Comparison of ENCODE assay signal across 9 cellular contexts in the genomic region with DNA sequence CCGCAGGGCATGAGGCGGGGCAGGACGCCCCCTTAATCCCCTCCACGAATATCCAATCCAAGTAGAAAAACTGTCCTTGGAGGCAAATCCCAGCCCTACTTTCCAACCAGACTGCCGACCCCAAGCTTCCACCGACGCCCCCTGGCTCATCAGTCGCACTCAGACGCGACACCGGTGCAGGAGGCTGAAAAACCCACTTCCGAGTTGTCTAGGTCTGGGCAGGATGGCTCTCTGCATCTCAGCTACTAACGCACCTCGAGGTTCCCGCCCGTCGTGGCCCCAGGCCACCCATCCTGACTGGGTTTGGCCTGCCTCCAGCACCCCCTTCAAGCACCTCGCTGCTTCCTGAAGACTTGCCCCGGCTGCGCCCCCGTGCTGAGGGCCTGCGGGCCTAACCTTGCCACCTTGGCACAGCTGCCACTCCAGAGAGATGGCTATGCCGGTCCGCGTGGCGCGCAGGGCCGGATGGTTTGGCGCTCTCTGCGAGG. TPM values are rescaled to one million over a fixed set of nuclear protein-coding genes. Genes with fewer than 3 reads are reported as not detected.
DNase-seq lines count a peak whose midpoint lies in the region; ATAC-seq, FAIRE-seq and TF ChIP-seq lines count a peak whose summit lies in the region.
"Had no signal": no experiment of that assay in that cellular context is flagged by ENCODE, and none has a peak within 500 bp of the region (broad histone marks: within the 10 kb centered on the region; RNA-seq: fewer than 3 reads in every experiment).

No MANE protein-coding gene starts in this region.

- H3K4me2 ChIP-seq in A549: peak overlapping the region; percentile 100
- peak overlapping the region; percentile 44 for H3K4me2 ChIP-seq in neural cell (ENCODE audit: low read length)

- TF ChIP-seq CTCF in A549 (IDR thresholded peaks at IDR 0.05) (no peak), Peyer's patch (IDR thresholded peaks at IDR 0.05) (no peak), esophagus squamous epithelium (IDR thresholded peaks at IDR 0.05) (no peak), neural cell (IDR thresholded peaks at IDR 0.05; ENCODE audit: poor library complexity, severe bottlenecking) (peak; percentile 37)
- TF ChIP-seq CTCF in CD4-positive, alpha-beta T cell (IDR thresholded peaks at IDR 0.05): no peak

- intact Hi-C loops in esophagus squamous epithelium (cut with DNase I) (no loop called here), head of caudate nucleus (cut with DNase I) (no loop called here)
- intact Hi-C loops in CD4-positive, alpha-beta T cell (cut with DNase I, micrococcal nuclease): no loop called here

- WGBS in A549 (ENCODE audit: missing lambda C conversion rate): 76% methylated on average over 30 of the region's 30 CpGs
- 11% methylated on average over 9 of the region's 30 CpGs; no CpG with 5 or more reads in 1 of the 2 donors for WGBS in esophagus squamous epithelium, 2 donors

- H3K9me3 ChIP-seq in A549: no peaks in the 10 kb centered on the region
- no peaks in the 10 kb centered on the region for H3K9me3 ChIP-seq in Peyer's patch
- H3K9me3 ChIP-seq in esophagus squamous epithelium: no peaks in the 10 kb centered on the region
- no peaks in the 10 kb centered on the region for H3K9me3 ChIP-seq in neural cell (ENCODE audit: low read length)
- H3K9me3 ChIP-seq in CD4-positive, alpha-beta T cell (ENCODE audit: control insufficient read depth, low read length): no peaks in the 10 kb centered on the region

- TF ChIP-seq RAD21 in A549 (conservative IDR thresholded peaks at IDR 0.05 in 1 of 2, IDR thresholded peaks at IDR 0.05 in 1 of 2): no peak
- no peak for TF ChIP-seq RAD21 in neural cell (conservative IDR thresholded peaks at IDR 0.05)

- no peaks in the 10 kb centered on the region for H3F3A ChIP-seq in neural cell (ENCODE audit: insufficient read depth, low read length, poor library complexity, severe bottlenecking)

- H4K20me1 ChIP-seq in neural cell (ENCODE audit: insufficient read depth): no peaks in the 10 kb centered on the region

- H3K4me3 ChIP-seq in A549 (peak overlapping the region; percentile 54; the same call in 2 of the 3 replicates), Peyer's patch (peak overlapping the region in 3 of 4 donors; percentile 34 to 58 (median 45)), esophagus squamous epithelium (peak overlapping the region; percentile 63 to 90 (median 78)), neural cell (ENCODE audit: low read length) (peak overlapping the region; percentile 90)

- ATAC-seq in A549: peak; percentile 3 to 9; a peak in 3 of 6 replicates
- no peak for ATAC-seq in CD4-positive, alpha-beta T cell (ENCODE audit: poor library complexity)

- H2AFZ ChIP-seq in neural cell (ENCODE audit: low read depth, low read length): peak overlapping the region; percentile 45

- H3K9me2 ChIP-seq in neural cell (ENCODE audit: insufficient read depth, low read length): no peaks in the 10 kb centered on the region

- no peak overlapping the region for H3K27ac ChIP-seq in A549
- H3K27ac ChIP-seq in Peyer's patch: peak overlapping the region; percentile 27 to 82 (median 60)
- H3K27ac ChIP-seq in esophagus squamous epithelium: peak overlapping the region; percentile 89 to 98 (median 94)
- H3K27ac ChIP-seq in neural cell (ENCODE audit: low read length): peak overlapping the region; percentile 45
- no peak overlapping the region for H3K27ac ChIP-seq in CD4-positive, alpha-beta T cell (ENCODE audit: low read depth, low read length)

- no peaks in the 10 kb centered on the region for H3K36me3 Mint-ChIP-seq in CD4-positive, alpha-beta T cell (ENCODE audit: low read depth)

- peaks cover 5% of the 10 kb centered on the region for H3K4me1 Mint-ChIP-seq in CD4-positive, alpha-beta T cell (ENCODE audit: low read depth)

- no peak overlapping the region for H3K27ac Mint-ChIP-seq in CD4-positive, alpha-beta T cell

- H3K9me3 Mint-ChIP-seq in CD4-positive, alpha-beta T cell: no peaks in the 10 kb centered on the region

- POLR2A ChIA-PET in A549 (lab: Yijun Ruan, JAX): no interaction called here
- POLR2A ChIA-PET in CD4-positive, alpha-beta T cell (lab: Charles Lee): no interaction called here

- peak overlapping the region; percentile 80 for H3K9ac ChIP-seq in neural cell (ENCODE audit: low read length)

- FAIRE-seq in A549 (lab: Jason Lieb, UNC): no peak

- H3K27me3 ChIP-seq in Peyer's patch (peaks cover 0 to 7% of the 10 kb centered on the region in 2 donors), esophagus squamous epithelium (peaks cover 0 to 36% (median 0%) of the 10 kb centered on the region in 4 donors), neural cell (ENCODE audit: insufficient read depth, low read depth, low read length) (no peaks in the 10 kb centered on the region)
- H3K27me3 ChIP-seq in CD4-positive, alpha-beta T cell (ENCODE audit: control insufficient read depth, insufficient read depth, low read length): peaks cover 54% of the 10 kb centered on the region

- CTCF ChIA-PET in A549 (lab: Yijun Ruan, JAX): interaction anchor here (1.0 to 2.4 kb wide), 2 partner anchors 14 to 36 kb away, joined by 3 to 12 read pairs; no protein-coding TSS in a partner anchor
- CTCF ChIA-PET in CD4-positive, alpha-beta T cell (lab: Charles Lee): no interaction called here

- peaks cover 97% of the 10 kb centered on the region for H3K79me2 ChIP-seq in neural cell (replicated peaks; ENCODE audit: insufficient read depth, low read length)

- TF ChIP-seq POLR2A in A549 (IDR thresholded peaks at IDR 0.05; ENCODE audit: low read length): no peak
- TF ChIP-seq POLR2A in Peyer's patch (IDR thresholded peaks at IDR 0.05): no peak
- no peak for TF ChIP-seq POLR2A in esophagus squamous epithelium (IDR thresholded peaks at IDR 0.05)
- no peak for TF ChIP-seq POLR2A in erythroblast (IDR thresholded peaks at IDR 0.05; ENCODE audit: low read length)

- TF ChIP-seq EP300 in A549 (IDR thresholded peaks at IDR 0.05): no peak
- no peak for TF ChIP-seq EP300 in neural cell (conservative IDR thresholded peaks at IDR 0.05; ENCODE audit: poor library complexity, severe bottlenecking)

- no peak for DNase-seq in A549 (ENCODE audit: low read depth in 1 of 2, low spot score in 1 of 2)
- no peak for DNase-seq in Peyer's patch
- no peak for DNase-seq in esophagus squamous epithelium (lab: John Stamatoyannopoulos, UW)
- DNase-seq in DMS153 treated with DMSO at 0.1 percent for 48 hours (lab: John Stamatoyannopoulos, UW; ENCODE audit: unreplicated experiment): no peak
- DNase-seq in head of caudate nucleus: no peak
- DNase-seq in CD4-positive, alpha-beta T cell: no peak
- DNase-seq in erythroblast (lab: John Stamatoyannopoulos, UW): no peak
- DNase-seq: NCI-H2029 treated with DMSO at 0.1 percent for 48 hours had no signal

- H3K4me1 ChIP-seq in A549 (peaks cover 10% of the 10 kb centered on the region), Peyer's patch (peaks cover 0 to 7% (median 0%) of the 10 kb centered on the region in 4 donors), esophagus squamous epithelium (peaks cover 32 to 100% (median 44%) of the 10 kb centered on the region in 3 donors)

- no peak overlapping the region for H3K4me3 Mint-ChIP-seq in CD4-positive, alpha-beta T cell

- peaks cover 82% of the 10 kb centered on the region for H3K27me3 Mint-ChIP-seq in CD4-positive, alpha-beta T cell

- H3K36me3 ChIP-seq in Peyer's patch (no peaks in the 10 kb centered on the region), esophagus squamous epithelium (peaks cover 0 to 12% (median 0%) of the 10 kb centered on the region in 3 donors), neural cell (ENCODE audit: insufficient read depth, low read length) (no peaks in the 10 kb centered on the region)

TF ChIP-seq in A549, 52 proteins besides CTCF, POLR2A, EP300 and RAD21 (continues in another document):
- TF ChIP-seq, protein P1, sequence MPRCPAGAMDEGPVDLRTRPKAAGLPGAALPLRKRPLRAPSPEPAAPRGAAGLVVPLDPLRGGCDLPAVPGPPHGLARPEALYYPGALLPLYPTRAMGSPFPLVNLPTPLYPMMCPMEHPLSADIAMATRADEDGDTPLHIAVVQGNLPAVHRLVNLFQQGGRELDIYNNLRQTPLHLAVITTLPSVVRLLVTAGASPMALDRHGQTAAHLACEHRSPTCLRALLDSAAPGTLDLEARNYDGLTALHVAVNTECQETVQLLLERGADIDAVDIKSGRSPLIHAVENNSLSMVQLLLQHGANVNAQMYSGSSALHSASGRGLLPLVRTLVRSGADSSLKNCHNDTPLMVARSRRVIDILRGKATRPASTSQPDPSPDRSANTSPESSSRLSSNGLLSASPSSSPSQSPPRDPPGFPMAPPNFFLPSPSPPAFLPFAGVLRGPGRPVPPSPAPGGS (IDR thresholded peaks at IDR 0.05): no peak

TF ChIP-seq in neural cell, 6 proteins besides CTCF, POLR2A, EP300 and RAD21 (continues in another document):
- TF ChIP-seq MXI1 (conservative IDR thresholded peaks at IDR 0.05; ENCODE audit: poor library complexity, severe bottlenecking): no peak
- TF ChIP-seq SMC3 (conservative IDR thresholded peaks at IDR 0.05; ENCODE audit: poor library complexity): no peak
- no peak for TF ChIP-seq EZH2 (IDR thresholded peaks at IDR 0.05; ENCODE audit: borderline replicate concordance, insufficient read depth, low read length, poor library complexity, severe bottlenecking)
- no peak for TF ChIP-seq TAF1 (IDR thresholded peaks at IDR 0.05; ENCODE audit: low read depth)

RNA-seq across cellular contexts. Expression of a gene that starts 15.5 kb away (rescaled TPM):
- polyA plus RNA-seq in A549 (2011; rRNA removed) (0.07 TPM in 1 of 2 replicates, not detected in the other), A549 (2017; fragmentation: RNase III; extraction: RNeasy Plus Mini Kit Qiagen cat#74134 plus additional on column Dnase treatment) (0.08 to 0.22 TPM (median 0.08 TPM) in 3 replicates), neural cell (9.5 and 16.6 TPM in 2 replicates)
- 0.06 and 0.08 TPM in 2 replicates for polyA plus RNA-seq in A549 (2012; cell fraction: cytosol; rRNA removed)
- polyA plus RNA-seq in A549 (2012; cell fraction: nucleus; rRNA removed): 0.14 and 0.20 TPM in 2 replicates
- not detected in 2 replicates for polyA minus RNA-seq in A549 (2011; rRNA and poly(A)+ RNA removed)
- total RNA-seq in Peyer's patch (10 to 100 TPM in 2 of 4 donors, 1 to 10 TPM in 2; 1.8 to 18.8 (median 9.3) TPM), esophagus squamous epithelium (10 to 100 TPM; 18.8 to 74.7 (median 47.1) TPM)
- 27.8 and 31.2 TPM in 2 replicates for polyA minus RNA-seq in neural cell
- not detected for total RNA-seq in CD4-positive, alpha-beta T cell

Comparison
In these comparisons a context has a peak if more than half of its experiments do, and no peak if none do; other contexts are left out.
1. H3K27ac ChIP-seq: peak in Peyer's patch (4 of 4), esophagus squamous epithelium (4 of 4) and neural cell (single experiment); none in A549 (0 of 2) and CD4-positive, alpha-beta T cell (single experiment).
2. Peak in every context shown above with its lines, with median percentiles within 50 percentile points of each other: H3K4me3 ChIP-seq.